10 cellular contexts compared by ENCODE assay signal in genomic region chr3:67947808-67948508, GRCh38.
A peak's percentile ranks its signal among the peaks of the same experiment; 100 is the strongest.
DNase-seq lines count a peak whose midpoint lies in the region; ATAC-seq and TF ChIP-seq lines count a peak whose summit lies in the region.
"Had no signal": no experiment of that assay in that cellular context is flagged by ENCODE, and none has a peak within 500 bp of the region (broad histone marks: within the 10 kb centered on the region; RNA-seq: fewer than 3 reads in every experiment).

No MANE protein-coding gene starts in this region.

- H3K4me3 Mint-ChIP-seq in activated naive CD8-positive, alpha-beta T cell treated with anti-CD3 and anti-CD28 coated beads, Interleukin-2, amount 50 U/mL, for 24 hours: peak overlapping the region; percentile 64

- ATAC-seq in activated naive CD8-positive, alpha-beta T cell treated with anti-CD3 and anti-CD28 coated beads, Interleukin-2, amount 50 U/mL, for 24 hours: no peak
- ATAC-seq in omental fat pad (ENCODE audit: low FRiP score): no peak
- no peak for ATAC-seq in HG02571 (IDR thresholded peaks at IDR 0.05; ENCODE audit: unreplicated experiment)
- ATAC-seq: left colon had no signal

- no peaks in the 10 kb centered on the region for H3K27me3 ChIP-seq in tibial artery
- H3K27me3 ChIP-seq in dorsolateral prefrontal cortex: no peaks in the 10 kb centered on the region
- H3K27me3 ChIP-seq: tibial nerve had no signal

- no peaks in the 10 kb centered on the region for H3K27me3 Mint-ChIP-seq in activated naive CD8-positive, alpha-beta T cell treated with anti-CD3 and anti-CD28 coated beads, Interleukin-2, amount 50 U/mL, for 24 hours

- no peaks in the 10 kb centered on the region for H3K36me3 ChIP-seq in tibial artery
- H3K36me3 ChIP-seq: tibial nerve had no signal

- no peak overlapping the region for H3K4me3 ChIP-seq in GM12865 (ENCODE audit: low read depth, low read length)
- H3K4me3 ChIP-seq in tibial artery: no peak overlapping the region
- H3K4me3 ChIP-seq in dorsolateral prefrontal cortex: no peak overlapping the region
- H3K4me3 ChIP-seq: tibial nerve had no signal

- H3K9me3 ChIP-seq in tibial artery: no peaks in the 10 kb centered on the region

- H3K4me1 ChIP-seq in tibial artery: no peaks in the 10 kb centered on the region
- H3K4me1 ChIP-seq: tibial nerve had no signal

- no peaks in the 10 kb centered on the region for H3K36me3 Mint-ChIP-seq in activated naive CD8-positive, alpha-beta T cell treated with anti-CD3 and anti-CD28 coated beads, Interleukin-2, amount 50 U/mL, for 24 hours (ENCODE audit: low read depth)

- peaks cover 36% of the 10 kb centered on the region for H3K9me3 Mint-ChIP-seq in activated naive CD8-positive, alpha-beta T cell treated with anti-CD3 and anti-CD28 coated beads, Interleukin-2, amount 50 U/mL, for 24 hours

- H3K27ac ChIP-seq in tibial artery: no peak overlapping the region
- H3K27ac ChIP-seq in dorsolateral prefrontal cortex: no peak overlapping the region
- H3K27ac ChIP-seq: tibial nerve had no signal

- peaks cover 15% of the 10 kb centered on the region for H3K4me1 Mint-ChIP-seq in activated naive CD8-positive, alpha-beta T cell treated with anti-CD3 and anti-CD28 coated beads, Interleukin-2, amount 50 U/mL, for 24 hours

- H3K27ac Mint-ChIP-seq in activated naive CD8-positive, alpha-beta T cell treated with anti-CD3 and anti-CD28 coated beads, Interleukin-2, amount 50 U/mL, for 24 hours: no peak overlapping the region

- DNase-seq in GM12865 (ENCODE audit: low read depth): peak; percentile 5
- peak; percentile 48 for DNase-seq in T-helper 9 cell
- peak; percentile 24 for DNase-seq in activated naive CD8-positive, alpha-beta T cell treated with anti-CD3 and anti-CD28 coated beads, Interleukin-2, amount 50 U/mL, for 24 hours
- DNase-seq in stimulated activated CD4-positive, alpha-beta T cell treated with anti-CD3 and anti-CD28 coated beads, Interleukin-1b, Interleukin-23, amount 100 ng/mL, for 48 hours: peak; percentile 50
- DNase-seq in tibial artery: no peak
- no peak for DNase-seq in omental fat pad (ENCODE audit: low spot score)
- DNase-seq in dorsolateral prefrontal cortex: no peak

- intact Hi-C loops in tibial artery (cut with DNase I; ENCODE audit: low total_unique reads): no loop called here
- intact Hi-C loops in dorsolateral prefrontal cortex (cut with DNase I): no loop called here

- TF ChIP-seq CTCF in GM12865 (IDR thresholded peaks at IDR 0.05; ENCODE audit: insufficient read depth, low read depth, low read length, missing control alignments) (no peak), tibial artery (IDR thresholded peaks at IDR 0.05) (no peak), omental fat pad (IDR thresholded peaks at IDR 0.05) (no peak), dorsolateral prefrontal cortex (IDR thresholded peaks at IDR 0.05 in 54 of 56, conservative IDR thresholded peaks at IDR 0.05 in 2 of 56; ENCODE audit: low read depth in 1 of 56, partially characterized antibody in 56 of 56) (no peak)

Comparison
In these comparisons a context has a peak if more than half of its experiments do, and no peak if none do; other contexts are left out.
1. DNase-seq: peak in GM12865 (single experiment), T-helper 9 cell (single experiment), activated naive CD8-positive, alpha-beta T cell treated with anti-CD3 and anti-CD28 coated beads, Interleukin-2, amount 50 U/mL, for 24 hours (single experiment) and stimulated activated CD4-positive, alpha-beta T cell treated with anti-CD3 and anti-CD28 coated beads, Interleukin-1b, Interleukin-23, amount 100 ng/mL, for 48 hours (single experiment); none in tibial artery (0 of 2), omental fat pad (single experiment) and dorsolateral prefrontal cortex (0 of 10).